In genomic region chr1:157369808-157370521, GRCh38 we compare ENCODE assay signal across 8 cellular contexts.
DNase-seq lines count a peak whose midpoint lies in the region; ATAC-seq and TF ChIP-seq lines count a peak whose summit lies in the region.

No MANE protein-coding gene starts in this region.

- peak; percentile 61 for ATAC-seq in HG03196 (IDR thresholded peaks at IDR 0.05; ENCODE audit: unreplicated experiment)
- peak; percentile 88 for ATAC-seq in PC-3
- ATAC-seq in body of pancreas, result peak; percentile 72
- ATAC-seq in HG02759 (IDR thresholded peaks at IDR 0.05; ENCODE audit: unreplicated experiment), result no peak

- no TSS peak for BruUV-seq in PC-3 (replicated peaks; lab: Mats Ljungman, UMichigan)

- H3F3A ChIP-seq in PC-3 (ENCODE audit: low read length, unreplicated experiment), result no peaks in the 10 kb centered on the region

- no peaks in the 10 kb centered on the region for H4K20me1 ChIP-seq in PC-3 (ENCODE audit: low read length)

- intact Hi-C loops in PC-3 (cut with micrococcal nuclease), result loop anchor here (1.0 to 5.0 kb wide), 3 partner anchors 120 to 755 kb away; no protein-coding TSS in a partner anchor
- intact Hi-C loops in body of pancreas (cut with DNase I), result loop anchor here (10.0 kb wide), 1 partner anchor 115 kb away; no protein-coding TSS in a partner anchor

- H3K4me3 ChIP-seq in PC-3 (ENCODE audit: low read length) (no peak overlapping the region), body of pancreas (no peak overlapping the region)

- 1 to 4% methylated on average over 6 of the region's 6 CpGs for WGBS in body of pancreas, 2 donors

- no peak overlapping the region for H3K4me2 ChIP-seq in PC-3 (ENCODE audit: low read length)

- no peak overlapping the region for H3K9ac ChIP-seq in PC-3 (ENCODE audit: low read length)

- H3K9me2 ChIP-seq in PC-3 (replicated peaks; ENCODE audit: low read length), result no peaks in the 10 kb centered on the region

- H3K27me3 ChIP-seq in PC-3 (ENCODE audit: low read length) (peaks cover 24% of the 10 kb centered on the region), body of pancreas (no peaks in the 10 kb centered on the region)

- CTCF ChIA-PET in PC-3 (lab: Charles Lee), result no interaction called here

- TF ChIP-seq POLR2A in body of pancreas (IDR thresholded peaks at IDR 0.05), result no peak

- DNase-seq in NCI-H2029 (lab: John Stamatoyannopoulos, UW) (peak; percentile 31), NCI-H2029 treated with DMSO at 0.1 percent for 48 hours (lab: John Stamatoyannopoulos, UW) (no peak), PC-3 (peak; percentile 88), body of pancreas (peak; percentile 48 to 63 (median 50)), iPS DF 4.7 (ENCODE audit: extremely low read depth, low spot score) (peak; percentile 69), smooth muscle cell of the brain vasculature (ENCODE audit: low read depth, low spot score) (peak; percentile 32)

- H3K79me2 ChIP-seq in PC-3 (ENCODE audit: low read length), result no peaks in the 10 kb centered on the region

- H3K36me3 ChIP-seq in PC-3 (ENCODE audit: low read depth, low read length) (no peaks in the 10 kb centered on the region), body of pancreas (replicated peaks in 1 of 2; ENCODE audit: insufficient read depth in 1 of 2, low read depth in 2 of 2) (no peaks in the 10 kb centered on the region)

- POLR2A ChIA-PET in PC-3 (lab: Charles Lee; ENCODE audit: unreplicated experiment), result no interaction called here

- H3K9me3 ChIP-seq in PC-3 (ENCODE audit: low read length) (no peaks in the 10 kb centered on the region), body of pancreas (no peaks in the 10 kb centered on the region)

- TF ChIP-seq CTCF in PC-3 (conservative IDR thresholded peaks at IDR 0.05; ENCODE audit: low read depth, low read length) (peak; percentile 89), body of pancreas (IDR thresholded peaks at IDR 0.05) (peak; percentile 76 to 86 (median 81))

- H3K4me1 ChIP-seq in PC-3 (ENCODE audit: insufficient read depth, low read length), result no peaks in the 10 kb centered on the region
- no peaks in the 10 kb centered on the region for H3K4me1 ChIP-seq in body of pancreas

- H3K27ac ChIP-seq in PC-3 (ENCODE audit: low read length), result no peak overlapping the region
- H3K27ac ChIP-seq in body of pancreas, result no peak overlapping the region

- H2AFZ ChIP-seq in PC-3 (ENCODE audit: low read length), result no peak overlapping the region
